21 cellular contexts compared by ENCODE assay signal in genomic region chr15:89278307-89278706, GRCh38. TPM values are rescaled to one million over a fixed set of nuclear protein-coding genes. Genes with fewer than 3 reads are reported as not detected.
DNase-seq lines count a peak whose midpoint lies in the region; FAIRE-seq and TF ChIP-seq lines count a peak whose summit lies in the region.
"Had no signal": no experiment of that assay in that cellular context is flagged by ENCODE, and none has a peak within 500 bp of the region (broad histone marks: within the 10 kb centered on the region; RNA-seq: fewer than 3 reads in every experiment).

No MANE protein-coding gene starts in this region.

- no peak for FAIRE-seq in RCC 7860 (lab: Jason Lieb, UNC)
- FAIRE-seq: A204.1 had no signal

- no peaks in the 10 kb centered on the region for H3K27me3 Mint-ChIP-seq in activated CD4-positive, alpha-beta memory T cell treated with anti-CD3 and anti-CD28 coated beads, Interleukin-2, amount 10 ng/mL, durations not matched to agents 7 days and 5 days
- no peaks in the 10 kb centered on the region for H3K27me3 Mint-ChIP-seq in activated CD4-positive, alpha-beta memory T cell treated with anti-CD3 and anti-CD28 coated beads for 36 hours
- H3K27me3 Mint-ChIP-seq: CD4-positive, alpha-beta T cell had no signal

- DNase-seq in activated CD4-positive, alpha-beta memory T cell treated with anti-CD3 and anti-CD28 coated beads, Interleukin-2, amount 10 ng/mL, durations not matched to agents 7 days and 5 days: no peak
- no peak for DNase-seq in activated CD4-positive, alpha-beta memory T cell treated with anti-CD3 and anti-CD28 coated beads for 36 hours
- DNase-seq in HCEC 1CT (peak; percentile 16), epithelial cell of esophagus (ENCODE audit: low read depth) (peak; percentile 1), RWPE1 (ENCODE audit: low spot score) (no peak), cerebellum (ENCODE audit: low spot score) (no peak), RCC 7860 (ENCODE audit: low spot score) (no peak), COLO829 (ENCODE audit: low spot score) (no peak)
- DNase-seq: CD4-positive, alpha-beta T cell; DND-41; GDM1; GOT3; Kasumi-1; NCI-H1694; NCI-H2081; NCI-H2171; NCI-H524 treated with DMSO at 0.1 percent for 48 hours; NCI-H82; Right ventricle myocardium superior had no signal

- H3K9me3 Mint-ChIP-seq in activated CD4-positive, alpha-beta memory T cell treated with anti-CD3 and anti-CD28 coated beads, Interleukin-2, amount 10 ng/mL, durations not matched to agents 7 days and 5 days: no peaks in the 10 kb centered on the region
- no peaks in the 10 kb centered on the region for H3K9me3 Mint-ChIP-seq in activated CD4-positive, alpha-beta memory T cell treated with anti-CD3 and anti-CD28 coated beads for 36 hours
- H3K9me3 Mint-ChIP-seq: CD4-positive, alpha-beta T cell had no signal

- no peak overlapping the region for H3K4me3 Mint-ChIP-seq in activated CD4-positive, alpha-beta memory T cell treated with anti-CD3 and anti-CD28 coated beads, Interleukin-2, amount 10 ng/mL, durations not matched to agents 7 days and 5 days
- no peak overlapping the region for H3K4me3 Mint-ChIP-seq in activated CD4-positive, alpha-beta memory T cell treated with anti-CD3 and anti-CD28 coated beads for 36 hours
- H3K4me3 Mint-ChIP-seq: CD4-positive, alpha-beta T cell had no signal

- peaks cover 71% of the 10 kb centered on the region for H3K36me3 Mint-ChIP-seq in activated CD4-positive, alpha-beta memory T cell treated with anti-CD3 and anti-CD28 coated beads, Interleukin-2, amount 10 ng/mL, durations not matched to agents 7 days and 5 days (ENCODE audit: low read depth)
- peaks cover 46% of the 10 kb centered on the region for H3K36me3 Mint-ChIP-seq in activated CD4-positive, alpha-beta memory T cell treated with anti-CD3 and anti-CD28 coated beads for 36 hours

- no peak for TF ChIP-seq CTCF in epithelial cell of esophagus (IDR thresholded peaks at IDR 0.05; ENCODE audit: insufficient read depth, low read depth, low read length, missing control alignments)
- no peak for TF ChIP-seq CTCF in RWPE1 (conservative IDR thresholded peaks at IDR 0.05; ENCODE audit: low read depth)

- peak overlapping the region; percentile 9 for H3K27ac Mint-ChIP-seq in activated CD4-positive, alpha-beta memory T cell treated with anti-CD3 and anti-CD28 coated beads, Interleukin-2, amount 10 ng/mL, durations not matched to agents 7 days and 5 days
- H3K27ac Mint-ChIP-seq in activated CD4-positive, alpha-beta memory T cell treated with anti-CD3 and anti-CD28 coated beads for 36 hours: no peak overlapping the region
- H3K27ac Mint-ChIP-seq: CD4-positive, alpha-beta T cell had no signal

- CTCF ChIA-PET in activated CD4-positive, alpha-beta memory T cell treated with anti-CD3 and anti-CD28 coated beads, Interleukin-2, amount 10 ng/mL, durations not matched to agents 7 days and 5 days (lab: Charles Lee): interaction anchor here (1.1 to 3.1 kb wide), 2 partner anchors 71 to 72 kb away, joined by 4 to 13 read pairs; no protein-coding TSS in a partner anchor
- CTCF ChIA-PET in activated CD4-positive, alpha-beta memory T cell treated with anti-CD3 and anti-CD28 coated beads for 36 hours (lab: Charles Lee): no interaction called here
- CTCF ChIA-PET in RWPE1 (lab: Yijun Ruan, JAX): no interaction called here

- no peak overlapping the region for H3K4me3 ChIP-seq in epithelial cell of esophagus (ENCODE audit: low read length)

- H3K27ac ChIP-seq in RWPE1: no peak overlapping the region

- no peaks in the 10 kb centered on the region for H3K4me1 Mint-ChIP-seq in activated CD4-positive, alpha-beta memory T cell treated with anti-CD3 and anti-CD28 coated beads, Interleukin-2, amount 10 ng/mL, durations not matched to agents 7 days and 5 days
- peaks cover 4% of the 10 kb centered on the region for H3K4me1 Mint-ChIP-seq in activated CD4-positive, alpha-beta memory T cell treated with anti-CD3 and anti-CD28 coated beads for 36 hours (ENCODE audit: low read depth)

- POLR2A ChIA-PET in activated CD4-positive, alpha-beta memory T cell treated with anti-CD3 and anti-CD28 coated beads, Interleukin-2, amount 10 ng/mL, durations not matched to agents 7 days and 5 days (lab: Charles Lee): no interaction called here
- POLR2A ChIA-PET in activated CD4-positive, alpha-beta memory T cell treated with anti-CD3 and anti-CD28 coated beads for 36 hours (lab: Charles Lee): no interaction called here
- POLR2A ChIA-PET in RWPE1 (lab: Yijun Ruan, JAX; ENCODE audit: low non-redundant PET): no interaction called here

- intact Hi-C loops in activated CD4-positive, alpha-beta memory T cell treated with anti-CD3 and anti-CD28 coated beads for 36 hours (cut with micrococcal nuclease): no loop called here

RNA-seq across cellular contexts. Expression of gene FANCI, which starts 34.5 kb away (rescaled TPM):
- total RNA-seq in activated CD4-positive, alpha-beta memory T cell treated with anti-CD3 and anti-CD28 coated beads, Interleukin-2, amount 10 ng/mL, durations not matched to agents 7 days and 5 days: 100 to 1,000 TPM; 196 TPM
- 100 to 1,000 TPM; 208 to 213 TPM for total RNA-seq in activated CD4-positive, alpha-beta memory T cell treated with anti-CD3 and anti-CD28 coated beads for 36 hours
- total RNA-seq in cerebellum: 29.4 TPM

RNA-seq across cellular contexts. Expression of gene POLG, which starts 56.3 kb away (rescaled TPM):
- 100 to 1,000 TPM; 106 to 109 TPM for total RNA-seq in activated CD4-positive, alpha-beta memory T cell treated with anti-CD3 and anti-CD28 coated beads, Interleukin-2, amount 10 ng/mL, durations not matched to agents 7 days and 5 days
- 10 to 100 TPM; 94.8 to 97.4 TPM for total RNA-seq in activated CD4-positive, alpha-beta memory T cell treated with anti-CD3 and anti-CD28 coated beads for 36 hours
- total RNA-seq in cerebellum: 35.2 TPM

RNA-seq across cellular contexts. Expression of gene RLBP1, which starts 56.9 kb away (rescaled TPM):
- not detected for total RNA-seq in activated CD4-positive, alpha-beta memory T cell treated with anti-CD3 and anti-CD28 coated beads, Interleukin-2, amount 10 ng/mL, durations not matched to agents 7 days and 5 days
- not detected for total RNA-seq in activated CD4-positive, alpha-beta memory T cell treated with anti-CD3 and anti-CD28 coated beads for 36 hours
- total RNA-seq in cerebellum: 0.18 TPM
- total RNA-seq: CD4-positive, alpha-beta T cell; MCF 10A; Right ventricle myocardium superior had no signal

Comparison
In these comparisons a context has a peak if more than half of its experiments do, and no peak if none do; other contexts are left out.
1. DNase-seq: peak in HCEC 1CT (single experiment) and epithelial cell of esophagus (single experiment); none in activated CD4-positive, alpha-beta memory T cell treated with anti-CD3 and anti-CD28 coated beads, Interleukin-2, amount 10 ng/mL, durations not matched to agents 7 days and 5 days (single experiment), activated CD4-positive, alpha-beta memory T cell treated with anti-CD3 and anti-CD28 coated beads for 36 hours (single experiment), RWPE1 (single experiment), cerebellum (single experiment), RCC 7860 (single experiment) and COLO829 (single experiment).